In the genomic region with DNA sequence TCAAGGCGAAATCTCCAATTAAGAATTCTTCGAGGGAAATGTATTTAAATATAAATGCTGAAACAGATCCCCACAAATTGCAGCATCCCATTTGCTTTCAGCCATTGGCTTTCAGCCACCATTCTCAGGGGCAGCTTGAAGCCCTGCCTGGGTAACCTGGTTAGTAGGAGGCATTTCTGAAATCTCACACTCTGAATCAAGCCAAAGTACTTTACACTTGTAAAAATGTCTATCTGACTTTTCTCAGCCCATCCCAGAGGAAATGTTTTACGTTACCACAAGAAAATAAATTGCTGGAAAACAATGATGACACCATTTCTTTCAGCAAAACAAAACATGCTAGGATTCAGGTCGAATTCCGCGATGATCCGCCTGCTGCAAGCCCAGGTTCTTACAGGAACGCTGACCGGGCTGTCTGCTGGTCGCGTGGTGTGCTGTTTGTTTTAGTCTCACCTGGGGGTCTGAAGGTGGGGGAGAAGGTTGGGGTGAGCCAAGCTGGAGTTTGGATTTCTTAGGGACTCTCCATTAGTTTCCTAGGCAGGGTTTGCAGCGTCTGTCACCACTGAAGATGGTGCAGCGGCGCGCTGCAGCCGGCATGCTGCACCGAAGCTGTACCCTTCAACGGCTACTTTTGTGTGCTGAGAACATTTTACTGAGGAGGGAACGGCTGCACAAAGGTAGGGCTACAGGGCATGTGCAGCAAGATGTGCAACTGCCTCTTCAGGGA, we compare ENCODE assay signal across 12 cellular contexts. TPM values are rescaled to one million over a fixed set of nuclear protein-coding genes. Genes with fewer than 3 reads are reported as not detected.
DNase-seq lines count a peak whose midpoint lies in the region; ATAC-seq, FAIRE-seq and TF ChIP-seq lines count a peak whose summit lies in the region.
"Had no signal": no experiment of that assay in that cellular context is flagged by ENCODE, and none has a peak within 500 bp of the region (broad histone marks: within the 10 kb centered on the region; RNA-seq: fewer than 3 reads in every experiment).

No MANE protein-coding gene starts in this region.

- H3K27me3 Mint-ChIP-seq in MCF 10A (ENCODE audit: insufficient read depth, unreplicated experiment), result peaks cover 42% of the 10 kb centered on the region

- no peak overlapping the region for H3K27ac Mint-ChIP-seq in MCF 10A (ENCODE audit: low read depth, unreplicated experiment)
- H3K27ac Mint-ChIP-seq: activated CD8-positive, alpha-beta T cell treated with anti-CD3 and anti-CD28 coated beads for 36 hours; activated naive CD4-positive, alpha-beta T cell treated with anti-CD3 and anti-CD28 coated beads, Interleukin-2, amount 50 U/mL, for 24 hours had no signal

- BruUV-seq in MCF 10A (replicated peaks; lab: Mats Ljungman, UMichigan), result no TSS peak

- H3K9me3 Mint-ChIP-seq in MCF 10A (ENCODE audit: unreplicated experiment), result no peaks in the 10 kb centered on the region
- H3K9me3 Mint-ChIP-seq: activated CD8-positive, alpha-beta T cell treated with anti-CD3 and anti-CD28 coated beads for 36 hours had no signal

- no peaks in the 10 kb centered on the region for H3K36me3 Mint-ChIP-seq in MCF 10A (ENCODE audit: insufficient read depth, unreplicated experiment)
- H3K36me3 Mint-ChIP-seq: activated naive CD4-positive, alpha-beta T cell treated with anti-CD3 and anti-CD28 coated beads, Interleukin-2, amount 50 U/mL, for 24 hours had no signal

- TF ChIP-seq CTCF in cardiac muscle cell (IDR thresholded peaks at IDR 0.05; ENCODE audit: low read depth, low read length) (no peak), MCF 10A (IDR thresholded peaks at IDR 0.05; ENCODE audit: unreplicated experiment) (no peak), kidney (IDR thresholded peaks at IDR 0.05; ENCODE audit: borderline replicate concordance, extremely low read depth, insufficient read depth) (no peak), thyroid gland (IDR thresholded peaks at IDR 0.05) (no peak)

- CTCF ChIA-PET in MCF 10A (lab: Yijun Ruan, JAX), result interaction anchor here (0.6 to 0.7 kb wide), 2 partner anchors 41 to 1462 kb away, joined by 3 to 4 read pairs; no protein-coding TSS in a partner anchor

- no peak for FAIRE-seq in kidney (lab: Jason Lieb, UNC)
- FAIRE-seq in urothelium cell line (lab: Jason Lieb, UNC), result no peak

- DNase-seq in cardiac muscle cell (ENCODE audit: low read depth in 1 of 2, low spot score in 1 of 2) (no peak), right cardiac atrium (no peak), MCF 10A (ENCODE audit: unreplicated experiment) (no peak), kidney (peak; percentile 32), thyroid gland (peak; percentile 34), urothelium cell line (ENCODE audit: low spot score) (no peak)
- no peak for DNase-seq in stimulated activated CD4-positive, alpha-beta T cell treated with anti-CD3 and anti-CD28 coated beads, Interleukin-4, amount 100 ng/mL, for 24 hours
- DNase-seq in activated effector memory CD4-positive, alpha-beta T cell treated with Interleukin-2 at 50 U/mL for 16 hours, result no peak
- DNase-seq: activated CD8-positive, alpha-beta T cell treated with anti-CD3 and anti-CD28 coated beads for 36 hours; heart right ventricle; spleen had no signal

- H3K4me1 Mint-ChIP-seq in MCF 10A (ENCODE audit: insufficient read depth, unreplicated experiment), result no peaks in the 10 kb centered on the region

- POLR2A ChIA-PET in MCF 10A (lab: Yijun Ruan, JAX), result no interaction called here

- H3K4me3 ChIP-seq in cardiac muscle cell (peak overlapping the region; percentile 21), right cardiac atrium (ENCODE audit: low read length) (no peak overlapping the region), kidney (ENCODE audit: low read length in 2 of 2) (peak overlapping the region in 1 of 2 donors; percentile 36), thyroid gland (replicated peaks in 1 of 3) (peak overlapping the region in 1 of 3 donors; percentile 10)
- H3K4me3 ChIP-seq: spleen had no signal

- 8% methylated on average over 19 of the region's 19 CpGs for WGBS in right cardiac atrium
- WGBS in thyroid gland, 2 donors, result 6 to 11% methylated on average over 19 of the region's 19 CpGs

- H3K27ac ChIP-seq in cardiac muscle cell, result no peak overlapping the region
- H3K27ac ChIP-seq in right cardiac atrium (ENCODE audit: low read length), result no peak overlapping the region
- H3K27ac ChIP-seq in kidney (ENCODE audit: low read depth in 2 of 2, low read length in 2 of 2), result no peak overlapping the region
- no peak overlapping the region for H3K27ac ChIP-seq in thyroid gland
- H3K27ac ChIP-seq: heart right ventricle, spleen had no signal

- no peak overlapping the region for H3K9ac ChIP-seq in kidney (ENCODE audit: low read length in 2 of 2)

- peaks cover 23% of the 10 kb centered on the region for H3K27me3 ChIP-seq in cardiac muscle cell
- H3K27me3 ChIP-seq in right cardiac atrium (ENCODE audit: control insufficient read depth, insufficient read depth), result peaks cover 3% of the 10 kb centered on the region
- H3K27me3 ChIP-seq in thyroid gland, result no peaks in the 10 kb centered on the region

- H3K36me3 ChIP-seq in cardiac muscle cell (no peaks in the 10 kb centered on the region), kidney (ENCODE audit: control insufficient read depth in 1 of 2, insufficient read depth in 2 of 2, low read length in 2 of 2) (no peaks in the 10 kb centered on the region), thyroid gland (no peaks in the 10 kb centered on the region)
- H3K36me3 ChIP-seq: heart right ventricle, spleen had no signal

- no peaks in the 10 kb centered on the region for H3K9me3 ChIP-seq in cardiac muscle cell (ENCODE audit: low read depth)
- H3K9me3 ChIP-seq in right cardiac atrium (ENCODE audit: control insufficient read depth, low read length), result no peaks in the 10 kb centered on the region
- H3K9me3 ChIP-seq in kidney (ENCODE audit: control insufficient read depth in 1 of 2, low read length in 2 of 2), result no peaks in the 10 kb centered on the region
- H3K9me3 ChIP-seq in thyroid gland, result no peaks in the 10 kb centered on the region
- H3K9me3 ChIP-seq: heart right ventricle had no signal

- TF ChIP-seq POLR2A in thyroid gland (IDR thresholded peaks at IDR 0.05), result no peak

- ATAC-seq in right cardiac atrium, result no peak
- ATAC-seq: activated CD8-positive, alpha-beta T cell treated with anti-CD3 and anti-CD28 coated beads for 36 hours; heart right ventricle had no signal

- intact Hi-C loops in right cardiac atrium (cut with DNase I), result no loop called here
- intact Hi-C loops in MCF 10A (cut with micrococcal nuclease), result no loop called here
- intact Hi-C loops in kidney (cut with DNase I), result no loop called here
- intact Hi-C loops in thyroid gland (cut with DNase I), result no loop called here

- no peaks in the 10 kb centered on the region for H3K4me1 ChIP-seq in cardiac muscle cell (ENCODE audit: low read depth)
- H3K4me1 ChIP-seq in right cardiac atrium (ENCODE audit: control insufficient read depth, insufficient read depth, low read length), result no peaks in the 10 kb centered on the region
- no peaks in the 10 kb centered on the region for H3K4me1 ChIP-seq in kidney (ENCODE audit: control insufficient read depth in 1 of 2, insufficient read depth in 1 of 2, low read depth in 1 of 2, low read length in 2 of 2)
- peaks cover 3 to 4% of the 10 kb centered on the region in 2 donors for H3K4me1 ChIP-seq in thyroid gland
- H3K4me1 ChIP-seq: spleen had no signal

- H3K4me3 Mint-ChIP-seq in MCF 10A (ENCODE audit: unreplicated experiment), result peak overlapping the region; percentile 30
- H3K4me3 Mint-ChIP-seq: activated CD8-positive, alpha-beta T cell treated with anti-CD3 and anti-CD28 coated beads for 36 hours; activated naive CD4-positive, alpha-beta T cell treated with anti-CD3 and anti-CD28 coated beads, Interleukin-2, amount 50 U/mL, for 24 hours had no signal

RNA-seq across cellular contexts. Expression of a gene that starts 48.8 kb away (rescaled TPM):
- total RNA-seq in cardiac muscle cell (15.1 and 15.6 TPM in 2 replicates), right cardiac atrium (10 to 100 TPM in 1 of 4 donors, 1 to 10 TPM in 3; 7.4 to 10.4 (median 8.1) TPM), MCF 10A (2022) (27.7 and 30.2 TPM in 2 replicates), kidney (16.7 TPM), thyroid gland (10 to 100 TPM; 15.2 to 19.7 (median 18.0) TPM)
- polyA plus RNA-seq in cardiac muscle cell (8.7 and 9.6 TPM in 2 replicates), right cardiac atrium (3.7 TPM), kidney (ENCODE audit: insufficient read depth, low read depth, low replicate concordance) (6.9 TPM)

RNA-seq across cellular contexts. Expression of a gene that starts 51.6 kb away (rescaled TPM):
- total RNA-seq in cardiac muscle cell, result 280 and 378 TPM in 2 replicates
- polyA plus RNA-seq in cardiac muscle cell, result 264 and 298 TPM in 2 replicates
- 10 to 100 TPM; 70.4 to 88.0 (median 81.2) TPM for total RNA-seq in right cardiac atrium
- polyA plus RNA-seq in right cardiac atrium, result 129 TPM
- total RNA-seq in MCF 10A (2022), result 109 and 133 TPM in 2 replicates
- 132 TPM for total RNA-seq in kidney
- polyA plus RNA-seq in kidney (ENCODE audit: insufficient read depth, low read depth, low replicate concordance), result 223 TPM
- total RNA-seq in thyroid gland, result 100 to 1,000 TPM; 156 to 246 (median 178) TPM

RNA-seq across cellular contexts. Expression of a gene that starts 56.9 kb away (rescaled TPM):
- total RNA-seq in cardiac muscle cell (1.0 and 1.1 TPM in 2 replicates), right cardiac atrium (under 1 TPM in 3 of 4 donors, not detected in 1; 0.26 to 0.63 (median 0.45) TPM), MCF 10A (2022) (0.71 TPM in 1 of 2 replicates, not detected in the other), kidney (0.57 TPM), thyroid gland (1 to 10 TPM in 1 of 4 donors, under 1 TPM in 1, not detected in 2; 0.67 to 3.2 TPM)
- polyA plus RNA-seq in cardiac muscle cell (0.43 and 1.8 TPM in 2 replicates), right cardiac atrium (0.09 TPM), kidney (ENCODE audit: insufficient read depth, low read depth, low replicate concordance) (1.2 TPM)

Comparison
In these comparisons a context has a peak if more than half of its experiments do, and no peak if none do; other contexts are left out.
1. DNase-seq: peak in kidney (single experiment) and thyroid gland (2 of 2); none in cardiac muscle cell (0 of 2), right cardiac atrium (0 of 3), MCF 10A (single experiment), urothelium cell line (single experiment), stimulated activated CD4-positive, alpha-beta T cell treated with anti-CD3 and anti-CD28 coated beads, Interleukin-4, amount 100 ng/mL, for 24 hours (single experiment) and activated effector memory CD4-positive, alpha-beta T cell treated with Interleukin-2 at 50 U/mL for 16 hours (single experiment).